Comparison of ENCODE assay signal across 18 cellular contexts in the genomic region with DNA sequence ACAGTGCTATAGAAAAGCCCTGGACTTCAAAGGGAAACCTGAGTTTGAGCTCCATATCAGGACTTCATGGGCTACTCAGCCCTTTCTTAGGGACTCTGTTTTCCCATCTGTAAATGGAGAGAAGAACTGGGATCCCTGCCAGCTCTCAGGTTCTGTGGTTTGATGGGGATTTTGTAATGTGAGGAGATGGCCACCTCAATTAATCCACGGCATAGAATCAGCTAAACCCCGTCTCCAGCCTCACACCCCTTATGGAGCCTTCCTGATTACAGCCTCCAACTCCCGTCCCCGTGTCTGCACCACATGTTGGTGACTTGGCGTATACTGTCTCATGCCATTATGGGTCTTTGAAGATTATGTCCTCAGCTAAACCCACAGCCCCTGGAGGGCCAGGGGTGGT.
"Had no signal": no experiment of that assay in that cellular context is flagged by ENCODE, and none has a peak within 500 bp of the region (broad histone marks: within the 10 kb centered on the region; RNA-seq: fewer than 3 reads in every experiment).

No MANE protein-coding gene starts in this region.

- H3K36me3 ChIP-seq: prostate gland, right atrium auricular region, tibial nerve, vagina had no signal

- ATAC-seq: body of pancreas, foreskin keratinocyte had no signal

- H3K4me3 Mint-ChIP-seq: activated naive CD8-positive, alpha-beta T cell; naive B cell had no signal

- DNase-seq: activated CD4-positive, alpha-beta T cell treated with anti-CD3 and anti-CD28 coated beads, Interleukin-2, amount 50 U/mL, for 1 hour; body of pancreas; caudate nucleus; dorsolateral prefrontal cortex; foreskin keratinocyte; glutamatergic neuron; hippocampal formation; naive B cell; stimulated activated CD4-positive, alpha-beta T cell treated with anti-CD3 and anti-CD28 coated beads, Interleukin-2, amount 100 ng/mL, for 24 hours; stimulated activated naive CD8-positive, alpha-beta T cell treated with anti-CD3 and anti-CD28 coated beads, Interleukin-15, Interleukin-2, amounts not matched to agents 100 U/mL and 50 U/mL, for 24 hours; substantia nigra had no signal

- H3K27ac ChIP-seq: body of pancreas, dorsolateral prefrontal cortex, foreskin keratinocyte, prostate gland, right atrium auricular region, tibial nerve, vagina had no signal

- H3K9me3 ChIP-seq: body of pancreas, prostate gland, right atrium auricular region, tibial nerve, vagina had no signal

- H3K4me3 ChIP-seq: body of pancreas, dorsolateral prefrontal cortex, lung, prostate gland, right atrium auricular region, tibial nerve, vagina had no signal

- H3K27me3 Mint-ChIP-seq: activated naive CD8-positive, alpha-beta T cell had no signal

- H3K27me3 ChIP-seq: body of pancreas, dorsolateral prefrontal cortex, foreskin keratinocyte, right atrium auricular region, tibial nerve, vagina had no signal

- H3K4me1 ChIP-seq: foreskin keratinocyte had no signal

- H3K27ac Mint-ChIP-seq: activated naive CD8-positive, alpha-beta T cell had no signal

- FAIRE-seq: keratinocyte had no signal

- H3K4me1 Mint-ChIP-seq: naive B cell had no signal
